ENCODE assay signal across 13 cellular contexts in the genomic region with DNA sequence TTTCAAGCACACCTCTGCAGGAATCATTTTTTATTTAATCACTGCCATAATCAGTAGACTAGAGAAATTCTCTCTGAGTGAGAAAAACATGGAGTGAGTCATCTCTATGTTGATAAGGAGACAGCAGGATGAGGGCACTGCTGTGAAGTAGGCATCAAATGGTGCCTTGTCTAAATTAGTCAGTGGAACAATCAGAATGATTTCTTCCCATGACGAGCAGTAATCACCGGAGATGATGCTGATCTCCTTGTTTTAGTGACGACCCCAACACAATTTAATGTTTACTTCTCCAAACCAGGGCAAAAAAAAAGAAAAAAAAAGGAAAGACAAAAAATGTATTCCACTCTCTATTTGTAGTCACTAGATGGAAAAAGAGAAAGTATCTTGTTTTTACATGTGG.
A peak's percentile ranks its signal among the peaks of the same experiment; 100 is the strongest.
DNase-seq lines count a peak whose midpoint lies in the region; ATAC-seq, FAIRE-seq and TF ChIP-seq lines count a peak whose summit lies in the region.
"Had no signal": no experiment of that assay in that cellular context is flagged by ENCODE, and none has a peak within 500 bp of the region (broad histone marks: within the 10 kb centered on the region; RNA-seq: fewer than 3 reads in every experiment).

No MANE protein-coding gene starts in this region.

- H3K27ac Mint-ChIP-seq in activated naive CD8-positive, alpha-beta T cell: peak overlapping the region; percentile 11
- H3K27ac Mint-ChIP-seq in activated naive CD8-positive, alpha-beta T cell treated with anti-CD3 and anti-CD28 coated beads for 36 hours: no peak overlapping the region
- peak overlapping the region; percentile 66 for H3K27ac Mint-ChIP-seq in activated naive CD8-positive, alpha-beta T cell treated with anti-CD3 and anti-CD28 coated beads, Interleukin-2, amount 50 U/mL, for 24 hours
- H3K27ac Mint-ChIP-seq: B cell, neural progenitor cell had no signal

- dilution Hi-C loops in keratinocyte (cut with MboI; ENCODE audit: extremely low pct_ligation_motif_present, low sequenced_read_pairs): no loop called here

- intact Hi-C loops in tibial artery (cut with DNase I; ENCODE audit: low total_unique reads): no loop called here
- intact Hi-C loops in posterior cingulate gyrus (cut with DNase I): no loop called here

- peaks cover 2% of the 10 kb centered on the region for H3K4me1 ChIP-seq in keratinocyte (ENCODE audit: control insufficient read depth, extremely low read depth, insufficient read depth, low read length)
- peaks cover 0 to 99% (median 52%) of the 10 kb centered on the region in 4 donors for H3K4me1 ChIP-seq in tibial artery
- H3K4me1 ChIP-seq: colonic mucosa had no signal

- H3K79me2 ChIP-seq in keratinocyte (ENCODE audit: control insufficient read depth, insufficient read depth, low read length): no peaks in the 10 kb centered on the region

- H3K27me3 Mint-ChIP-seq in activated naive CD8-positive, alpha-beta T cell: peaks cover 1% of the 10 kb centered on the region
- no peaks in the 10 kb centered on the region for H3K27me3 Mint-ChIP-seq in activated naive CD8-positive, alpha-beta T cell treated with anti-CD3 and anti-CD28 coated beads for 36 hours
- H3K27me3 Mint-ChIP-seq in activated naive CD8-positive, alpha-beta T cell treated with anti-CD3 and anti-CD28 coated beads, Interleukin-2, amount 50 U/mL, for 24 hours: no peaks in the 10 kb centered on the region

- H3K4me2 ChIP-seq in keratinocyte (ENCODE audit: control insufficient read depth, extremely low read depth, insufficient read depth, low read depth, low read length): no peak overlapping the region
- H3K4me2 ChIP-seq: neural progenitor cell had no signal

- peak; percentile 67 for ATAC-seq in activated naive CD8-positive, alpha-beta T cell treated with anti-CD3 and anti-CD28 coated beads, Interleukin-2, amount 50 U/mL, for 24 hours

- peaks cover 2% of the 10 kb centered on the region for H3K36me3 Mint-ChIP-seq in activated naive CD8-positive, alpha-beta T cell
- H3K36me3 Mint-ChIP-seq in activated naive CD8-positive, alpha-beta T cell treated with anti-CD3 and anti-CD28 coated beads for 36 hours: no peaks in the 10 kb centered on the region
- no peaks in the 10 kb centered on the region for H3K36me3 Mint-ChIP-seq in activated naive CD8-positive, alpha-beta T cell treated with anti-CD3 and anti-CD28 coated beads, Interleukin-2, amount 50 U/mL, for 24 hours (ENCODE audit: low read depth)
- H3K36me3 Mint-ChIP-seq: neural progenitor cell had no signal

- H3K4me3 ChIP-seq in keratinocyte (ENCODE audit: control insufficient read depth in 2 of 3, extremely low read depth in 1 of 3, insufficient read depth in 2 of 3, low read depth in 1 of 3, low read length in 3 of 3): no peak overlapping the region
- no peak overlapping the region for H3K4me3 ChIP-seq in tibial artery
- H3K4me3 ChIP-seq: colonic mucosa, neural progenitor cell had no signal

- no peak overlapping the region for H3K4me3 Mint-ChIP-seq in activated naive CD8-positive, alpha-beta T cell
- H3K4me3 Mint-ChIP-seq in activated naive CD8-positive, alpha-beta T cell treated with anti-CD3 and anti-CD28 coated beads for 36 hours: no peak overlapping the region
- no peak overlapping the region for H3K4me3 Mint-ChIP-seq in activated naive CD8-positive, alpha-beta T cell treated with anti-CD3 and anti-CD28 coated beads, Interleukin-2, amount 50 U/mL, for 24 hours
- H3K4me3 Mint-ChIP-seq: B cell, neural progenitor cell had no signal

- H4K20me1 ChIP-seq in keratinocyte (ENCODE audit: control insufficient read depth, extremely low read depth, insufficient read depth, low read length): no peaks in the 10 kb centered on the region

- DNase-seq in activated naive CD8-positive, alpha-beta T cell treated with anti-CD3 and anti-CD28 coated beads for 36 hours: no peak
- no peak for DNase-seq in activated naive CD8-positive, alpha-beta T cell treated with anti-CD3 and anti-CD28 coated beads, Interleukin-2, amount 50 U/mL, for 24 hours
- DNase-seq in keratinocyte (ENCODE audit: low read depth, low spot score): no peak
- no peak for DNase-seq in tibial artery
- DNase-seq in activated gamma-delta T cell treated with Interleukin-2 at 50 U/mL for 16 hours: no peak
- no peak for DNase-seq in posterior cingulate gyrus
- no peak for DNase-seq in NCI-H748 treated with DMSO at 0.1 percent for 48 hours (lab: John Stamatoyannopoulos, UW)
- DNase-seq: colonic mucosa, left cardiac atrium had no signal

- TF ChIP-seq CTCF in keratinocyte (optimal IDR thresholded peaks at IDR 0.05 in 1 of 3, IDR thresholded peaks at IDR 0.05 in 1 of 3, conservative IDR thresholded peaks at IDR 0.05 in 1 of 3; ENCODE audit: extremely low read depth in 1 of 3, insufficient read depth in 2 of 3, low read length in 3 of 3) (no peak), tibial artery (IDR thresholded peaks at IDR 0.05) (no peak)

- H3K27ac ChIP-seq in keratinocyte (ENCODE audit: control insufficient read depth, insufficient read depth, low read length) (no peak overlapping the region), tibial artery (peak overlapping the region; percentile 53 to 91)
- H3K27ac ChIP-seq: colonic mucosa, neural progenitor cell had no signal

- H3K27me3 ChIP-seq in keratinocyte (ENCODE audit: control insufficient read depth, extremely low read depth, insufficient read depth, low read length) (no peaks in the 10 kb centered on the region), tibial artery (no peaks in the 10 kb centered on the region)
- H3K27me3 ChIP-seq: colonic mucosa, neural progenitor cell had no signal

- no peaks in the 10 kb centered on the region for H3K4me1 Mint-ChIP-seq in activated naive CD8-positive, alpha-beta T cell (ENCODE audit: low read depth)
- peaks cover 9% of the 10 kb centered on the region for H3K4me1 Mint-ChIP-seq in activated naive CD8-positive, alpha-beta T cell treated with anti-CD3 and anti-CD28 coated beads for 36 hours
- peaks cover 14% of the 10 kb centered on the region for H3K4me1 Mint-ChIP-seq in activated naive CD8-positive, alpha-beta T cell treated with anti-CD3 and anti-CD28 coated beads, Interleukin-2, amount 50 U/mL, for 24 hours
- H3K4me1 Mint-ChIP-seq: B cell had no signal

- no peak overlapping the region for H3K9ac ChIP-seq in keratinocyte (ENCODE audit: control insufficient read depth, extremely low read depth, insufficient read depth, low read length)
- H3K9ac ChIP-seq: neural progenitor cell had no signal

- no peaks in the 10 kb centered on the region for H3K9me1 ChIP-seq in keratinocyte (ENCODE audit: control insufficient read depth, extremely low read depth, insufficient read depth, low read length)

- H2AFZ ChIP-seq in keratinocyte (ENCODE audit: control insufficient read depth, low read length): no peak overlapping the region
- H2AFZ ChIP-seq: neural progenitor cell had no signal

- H3K36me3 ChIP-seq in keratinocyte (ENCODE audit: control insufficient read depth in 2 of 2, extremely low read depth in 1 of 2, insufficient read depth in 2 of 2, low read length in 2 of 2) (no peaks in the 10 kb centered on the region), tibial artery (peaks cover 39 to 51% (median 50%) of the 10 kb centered on the region in 3 donors)
- H3K36me3 ChIP-seq: colonic mucosa, neural progenitor cell had no signal

- peak; percentile 71 for FAIRE-seq in keratinocyte (lab: Jason Lieb, UNC)
- FAIRE-seq: GM12891 had no signal

- no peaks in the 10 kb centered on the region for H3K9me3 ChIP-seq in keratinocyte (ENCODE audit: control insufficient read depth, low read depth, low read length)
- H3K9me3 ChIP-seq in tibial artery: no peaks in the 10 kb centered on the region
- H3K9me3 ChIP-seq: colonic mucosa had no signal

- H3K9me3 Mint-ChIP-seq in activated naive CD8-positive, alpha-beta T cell (ENCODE audit: low read depth): no peaks in the 10 kb centered on the region
- no peaks in the 10 kb centered on the region for H3K9me3 Mint-ChIP-seq in activated naive CD8-positive, alpha-beta T cell treated with anti-CD3 and anti-CD28 coated beads for 36 hours
- no peaks in the 10 kb centered on the region for H3K9me3 Mint-ChIP-seq in activated naive CD8-positive, alpha-beta T cell treated with anti-CD3 and anti-CD28 coated beads, Interleukin-2, amount 50 U/mL, for 24 hours
- H3K9me3 Mint-ChIP-seq: neural progenitor cell had no signal
